1 cellular context compared by ENCODE assay signal in genomic region chr16:22278418-22278817, GRCh38.
TF ChIP-seq lines count a peak whose summit lies in the region.

No MANE protein-coding gene starts in this region.

TF ChIP-seq in GM12878, 131 proteins besides CTCF, POLR2A, EP300 and RAD21 (continued from another document):
- TF ChIP-seq E4F1 (IDR thresholded peaks at IDR 0.05; ENCODE audit: borderline replicate concordance, partially characterized antibody) (no peak), YBX1 (IDR thresholded peaks at IDR 0.05) (no peak), POLR2AphosphoS2 (IDR thresholded peaks at IDR 0.05; ENCODE audit: low read depth, low read length) (no peak), IKZF2 (IDR thresholded peaks at IDR 0.05) (no peak), CHD4 (IDR thresholded peaks at IDR 0.05) (no peak), BRCA1 (IDR thresholded peaks at IDR 0.05; ENCODE audit: low read depth, low read length) (no peak), RBBP5 (conservative IDR thresholded peaks at IDR 0.05) (no peak), RB1 (IDR thresholded peaks at IDR 0.05; ENCODE audit: borderline replicate concordance) (no peak), ETV6 (conservative IDR thresholded peaks at IDR 0.05 in 1 of 2, IDR thresholded peaks at IDR 0.05 in 1 of 2; ENCODE audit: borderline replicate concordance in 1 of 2, low read depth in 1 of 2) (no peak)
- TF ChIP-seq, protein P1, sequence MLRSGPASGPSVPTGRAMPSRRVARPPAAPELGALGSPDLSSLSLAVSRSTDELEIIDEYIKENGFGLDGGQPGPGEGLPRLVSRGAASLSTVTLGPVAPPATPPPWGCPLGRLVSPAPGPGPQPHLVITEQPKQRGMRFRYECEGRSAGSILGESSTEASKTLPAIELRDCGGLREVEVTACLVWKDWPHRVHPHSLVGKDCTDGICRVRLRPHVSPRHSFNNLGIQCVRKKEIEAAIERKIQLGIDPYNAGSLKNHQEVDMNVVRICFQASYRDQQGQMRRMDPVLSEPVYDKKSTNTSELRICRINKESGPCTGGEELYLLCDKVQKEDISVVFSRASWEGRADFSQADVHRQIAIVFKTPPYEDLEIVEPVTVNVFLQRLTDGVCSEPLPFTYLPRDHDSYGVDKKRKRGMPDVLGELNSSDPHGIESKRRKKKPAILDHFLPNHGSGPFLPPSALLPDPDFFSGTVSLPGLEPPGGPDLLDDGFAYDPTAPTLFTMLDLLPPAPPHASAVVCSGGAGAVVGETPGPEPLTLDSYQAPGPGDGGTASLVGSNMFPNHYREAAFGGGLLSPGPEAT (IDR thresholded peaks at IDR 0.05; ENCODE audit: low read depth) = no peak
TF ChIP-seq in GM12878: peak in this region for 0.
